In genomic region chr2:26000561-26001211, GRCh38 we compare ENCODE assay signal across 1 cellular context.
TF ChIP-seq lines count a peak whose summit lies in the region.

No MANE protein-coding gene starts in this region.

TF ChIP-seq in A549, 52 proteins besides CTCF, POLR2A, EP300 and RAD21 (continued from another document):
- TF ChIP-seq KDM1A (IDR thresholded peaks at IDR 0.05; ENCODE audit: low read depth) (no peak), PHF8 (IDR thresholded peaks at IDR 0.05; ENCODE audit: borderline replicate concordance, low read depth) (no peak), CHD2 (IDR thresholded peaks at IDR 0.05; ENCODE audit: low read length, partially characterized antibody) (no peak), HES2 (IDR thresholded peaks at IDR 0.05) (no peak), KDM5A (IDR thresholded peaks at IDR 0.05) (no peak), SMC3 (IDR thresholded peaks at IDR 0.05) (no peak), FOSL2 (IDR thresholded peaks at IDR 0.05) (no peak), FOSL2 (CRISPR knock-in tag; IDR thresholded peaks at IDR 0.05) (peak; percentile 40; the same call in 1 of the 2 replicates), USF2 (IDR thresholded peaks at IDR 0.05) (no peak), NPAS2 (CRISPR knock-in tag; IDR thresholded peaks at IDR 0.05; ENCODE audit: borderline replicate concordance) (no peak), REST (IDR thresholded peaks at IDR 0.05) (no peak), EHMT2 (IDR thresholded peaks at IDR 0.05; ENCODE audit: low read depth) (no peak)
TF ChIP-seq in A549: peak in this region for 4.
